11 cellular contexts compared by ENCODE assay signal in the genomic region with DNA sequence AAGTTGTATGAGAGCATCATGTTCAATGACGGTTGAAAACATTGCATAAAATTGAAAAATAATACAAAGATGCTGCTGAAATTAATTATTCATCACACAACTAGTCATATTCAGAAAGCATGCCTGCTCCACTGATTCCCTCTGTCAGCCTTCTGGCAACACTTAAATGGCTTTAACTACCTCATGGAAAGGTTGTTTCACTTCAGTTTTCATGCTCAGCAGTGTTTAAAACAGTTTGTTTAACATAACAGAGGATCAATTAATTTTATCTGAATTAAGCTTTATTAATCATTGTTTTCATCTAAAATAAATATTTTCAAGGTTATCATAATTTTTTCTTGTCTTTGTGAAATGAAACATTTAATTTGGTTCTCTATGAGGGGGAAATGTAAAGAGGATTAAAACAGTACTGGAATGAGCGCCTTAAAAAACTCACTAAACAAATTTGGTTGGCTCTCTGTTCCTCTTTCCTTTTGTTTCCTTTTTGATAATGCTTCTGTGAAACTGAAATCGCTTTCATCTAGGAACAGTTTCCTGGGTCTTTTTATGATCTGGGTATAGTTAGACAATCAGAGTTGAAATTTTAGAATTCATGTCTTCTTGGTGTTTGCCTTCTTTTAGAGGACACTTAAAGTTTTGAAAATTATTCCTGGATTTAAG.
DNase-seq lines count a peak whose midpoint lies in the region; ATAC-seq, FAIRE-seq and TF ChIP-seq lines count a peak whose summit lies in the region.
"Had no signal": no experiment of that assay in that cellular context is flagged by ENCODE, and none has a peak within 500 bp of the region (broad histone marks: within the 10 kb centered on the region; RNA-seq: fewer than 3 reads in every experiment).

No MANE protein-coding gene starts in this region.

- peak; percentile 78 for ATAC-seq in HG02973 (IDR thresholded peaks at IDR 0.05; ENCODE audit: unreplicated experiment)
- ATAC-seq: right cardiac atrium had no signal

- DNase-seq in GM12892 (ENCODE audit: insufficient read length) (no peak), GM20000 (ENCODE audit: low spot score) (peak; percentile 8), NCI-H82 (lab: John Stamatoyannopoulos, UW) (peak; percentile 65), NCI-H187 (lab: John Stamatoyannopoulos, UW) (no peak), mesenteric fat pad (ENCODE audit: low spot score) (no peak)
- DNase-seq in stimulated activated CD4-positive, alpha-beta T cell treated with anti-CD3 and anti-CD28 coated beads, Interleukin-2, amount 100 ng/mL, for 48 hours, result no peak
- no peak for DNase-seq in activated T-cell treated with anti-CD3 and anti-CD28 coated beads, Interleukin-2, amount 50 U/mL, for 48 hours
- DNase-seq: BE2C, NCI-H1092, right cardiac atrium had no signal

- peak; percentile 53 for FAIRE-seq in GM12892 (lab: Jason Lieb, UNC)

- TF ChIP-seq CTCF in GM20000 (IDR thresholded peaks at IDR 0.05; ENCODE audit: extremely low read depth, missing control alignments), result no peak

- TF ChIP-seq POLR2A in GM12892 (IDR thresholded peaks at IDR 0.05; ENCODE audit: low read depth, low read length), result no peak

Comparison
In these comparisons a context has a peak if more than half of its experiments do, and no peak if none do; other contexts are left out.
1. DNase-seq: peak in GM20000 (single experiment) and NCI-H82 (single experiment); none in GM12892 (single experiment), NCI-H187 (0 of 2), mesenteric fat pad (single experiment), stimulated activated CD4-positive, alpha-beta T cell treated with anti-CD3 and anti-CD28 coated beads, Interleukin-2, amount 100 ng/mL, for 48 hours (0 of 2) and activated T-cell treated with anti-CD3 and anti-CD28 coated beads, Interleukin-2, amount 50 U/mL, for 48 hours (0 of 2).